23 cellular contexts compared by ENCODE assay signal in the genomic region with DNA sequence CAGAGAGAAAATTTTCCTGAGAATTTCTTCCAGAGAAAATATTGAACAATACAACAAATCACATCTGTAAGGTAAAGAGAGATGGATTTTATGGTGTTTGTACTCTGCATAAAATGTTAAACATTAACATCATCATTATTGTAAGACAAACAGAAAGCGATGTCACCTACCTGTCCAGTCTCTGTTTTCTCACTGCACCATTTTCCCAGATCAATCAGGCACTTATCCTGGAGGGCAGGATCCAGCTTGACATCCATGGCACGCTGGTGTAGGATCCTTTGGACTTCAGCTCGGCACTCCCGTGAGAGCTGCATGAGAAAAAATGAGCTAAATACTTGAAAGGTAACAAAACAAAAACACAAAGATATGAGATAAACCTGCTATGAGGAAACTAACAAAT. TPM values are rescaled to one million over a fixed set of nuclear protein-coding genes. Genes with fewer than 3 reads are reported as not detected.
"Had no signal": no experiment of that assay in that cellular context is flagged by ENCODE, and none has a peak within 500 bp of the region (broad histone marks: within the 10 kb centered on the region; RNA-seq: fewer than 3 reads in every experiment).

No MANE protein-coding gene starts in this region.

- DNase-seq: activated B cell treated with CpG ODN at 0.5 μM for 24 hours; activated CD4-positive, alpha-beta T cell treated with anti-CD3 and anti-CD28 coated beads for 36 hours; activated CD4-positive, alpha-beta T cell treated with anti-CD3 and anti-CD28 coated beads, Interleukin-2, amount 50 U/mL, for 4 hours; activated CD8-positive, alpha-beta memory T cell treated with anti-CD3 and anti-CD28 coated beads for 24 hours; activated CD8-positive, alpha-beta memory T cell treated with anti-CD3 and anti-CD28 coated beads, Interleukin-2, amount 50 U/mL, for 4 hours; activated T-cell treated with anti-CD3 and anti-CD28 coated beads, Interleukin-2, amount 50 U/mL, for 24 hours; central memory CD4-positive, alpha-beta T cell; endodermal cell; heart right ventricle; kidney; lower lobe of right lung; mesendoderm; natural killer cell; stimulated activated CD4-positive, alpha-beta T cell treated with anti-CD3 and anti-CD28 coated beads, Interleukin-4, amount 100 ng/mL, for 24 hours; stimulated activated naive CD4-positive, alpha-beta T cell treated with Interleukin-2 at 50 U/mL for 16 hours; T-helper 1 cell; T-helper 9 cell had no signal

- H3K9me3 ChIP-seq: heart right ventricle, lower lobe of right lung, prostate gland had no signal

- ATAC-seq: activated CD4-positive, alpha-beta T cell treated with anti-CD3 and anti-CD28 coated beads for 36 hours; activated naive CD4-positive, alpha-beta T cell treated with anti-CD3 and anti-CD28 coated beads, Interleukin-2, amount 50 U/mL, for 72 hours; activated T-helper 17 cell treated with anti-CD3 and anti-CD28 coated beads, Interleukin-2, amount 50 U/mL, for 72 hours; heart right ventricle; left lobe of liver; lower lobe of right lung; natural killer cell had no signal

- FAIRE-seq: astrocyte, kidney had no signal

- H3K4me1 Mint-ChIP-seq: activated CD4-positive, alpha-beta T cell treated with anti-CD3 and anti-CD28 coated beads for 36 hours; activated T-helper 17 cell treated with anti-CD3 and anti-CD28 coated beads, Interleukin-2, amount 50 U/mL, for 72 hours had no signal

- H3K27me3 Mint-ChIP-seq: activated B cell treated with CpG ODN at 0.5 μM for 24 hours; activated CD4-positive, alpha-beta T cell treated with anti-CD3 and anti-CD28 coated beads for 36 hours; activated T-cell treated with anti-CD3 and anti-CD28 coated beads, Interleukin-2, amount 50 U/mL, for 24 hours; activated T-helper 17 cell treated with anti-CD3 and anti-CD28 coated beads, Interleukin-2, amount 50 U/mL, for 72 hours had no signal

- H3K27ac Mint-ChIP-seq: activated B cell treated with CpG ODN at 0.5 μM for 24 hours; activated CD4-positive, alpha-beta T cell treated with anti-CD3 and anti-CD28 coated beads for 36 hours; activated T-cell treated with anti-CD3 and anti-CD28 coated beads, Interleukin-2, amount 50 U/mL, for 24 hours; activated T-helper 17 cell treated with anti-CD3 and anti-CD28 coated beads, Interleukin-2, amount 50 U/mL, for 72 hours; endodermal cell had no signal

- H3K9me3 Mint-ChIP-seq: activated B cell treated with CpG ODN at 0.5 μM for 24 hours; activated naive CD4-positive, alpha-beta T cell treated with anti-CD3 and anti-CD28 coated beads, Interleukin-2, amount 50 U/mL, for 72 hours; activated T-cell treated with anti-CD3 and anti-CD28 coated beads, Interleukin-2, amount 50 U/mL, for 24 hours; activated T-helper 17 cell treated with anti-CD3 and anti-CD28 coated beads, Interleukin-2, amount 50 U/mL, for 72 hours; endodermal cell; natural killer cell had no signal

- H3K4me3 Mint-ChIP-seq: activated B cell treated with CpG ODN at 0.5 μM for 24 hours; activated CD4-positive, alpha-beta T cell treated with anti-CD3 and anti-CD28 coated beads for 36 hours; activated T-cell treated with anti-CD3 and anti-CD28 coated beads, Interleukin-2, amount 50 U/mL, for 24 hours; activated T-helper 17 cell treated with anti-CD3 and anti-CD28 coated beads, Interleukin-2, amount 50 U/mL, for 72 hours; endodermal cell; natural killer cell had no signal

- H3K4me3 ChIP-seq: heart right ventricle, lower lobe of right lung, prostate gland had no signal

- H3K27ac ChIP-seq: epithelial cell of prostate, heart right ventricle, lower lobe of right lung, prostate gland had no signal

RNA-seq across cellular contexts. Expression of a gene that starts 55.9 kb away (rescaled TPM):
- total RNA-seq: endodermal cell had no signal
